Comparison of ENCODE assay signal across 1 cellular context in genomic region chr22:39496131-39496838, GRCh38.
TF ChIP-seq lines count a peak whose summit lies in the region.

No MANE protein-coding gene starts in this region.

TF ChIP-seq in endothelial cell of umbilical vein, 7 proteins besides CTCF, POLR2A, EP300 and RAD21:
- no peak for TF ChIP-seq FOS (IDR thresholded peaks at IDR 0.05; ENCODE audit: borderline replicate concordance, insufficient read depth, low read length)
- TF ChIP-seq MYC (IDR thresholded peaks at IDR 0.05; ENCODE audit: low read depth, low read length): no peak
- TF ChIP-seq GATA2 (IDR thresholded peaks at IDR 0.05; ENCODE audit: insufficient read depth, insufficient read length, low read depth, low read length): no peak
- TF ChIP-seq, protein P1, sequence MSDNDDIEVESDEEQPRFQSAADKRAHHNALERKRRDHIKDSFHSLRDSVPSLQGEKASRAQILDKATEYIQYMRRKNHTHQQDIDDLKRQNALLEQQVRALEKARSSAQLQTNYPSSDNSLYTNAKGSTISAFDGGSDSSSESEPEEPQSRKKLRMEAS (IDR thresholded peaks at IDR 0.05; ENCODE audit: insufficient read depth, insufficient read length): no peak
